ENCODE assay signal across 8 cellular contexts in the genomic region with DNA sequence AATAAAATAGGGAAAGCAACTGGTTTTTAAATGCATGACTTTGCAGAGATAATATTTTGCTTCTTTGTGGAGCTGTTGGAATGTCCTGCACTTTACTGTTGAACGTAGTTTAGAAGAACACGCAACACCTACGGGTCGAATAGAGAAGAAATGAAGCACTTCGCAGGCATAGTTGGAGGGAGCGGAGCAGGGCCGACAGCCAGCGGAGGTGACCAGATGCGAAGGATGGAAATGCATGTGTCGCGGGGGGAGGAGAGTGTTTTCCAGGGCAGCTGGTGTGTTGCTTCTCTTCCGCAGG. TPM values are rescaled to one million over a fixed set of nuclear protein-coding genes. Genes with fewer than 3 reads are reported as not detected.
DNase-seq lines count a peak whose midpoint lies in the region; ATAC-seq and TF ChIP-seq lines count a peak whose summit lies in the region.

No MANE protein-coding gene starts in this region.

- ATAC-seq in aorta (ENCODE audit: low FRiP score) (no peak), HG02938 (IDR thresholded peaks at IDR 0.05; ENCODE audit: unreplicated experiment) (no peak)

- TF ChIP-seq CTCF in Peyer's patch (IDR thresholded peaks at IDR 0.05) = no peak

- H3K4me3 Mint-ChIP-seq in activated T-cell treated with anti-CD3 and anti-CD28 coated beads, Interleukin-2, amount 50 U/mL, for 24 hours = peak overlapping the region; percentile 88

- peaks cover 39% of the 10 kb centered on the region for H3K36me3 Mint-ChIP-seq in activated T-cell treated with anti-CD3 and anti-CD28 coated beads, Interleukin-2, amount 50 U/mL, for 24 hours (ENCODE audit: low read depth)

- H3K27me3 ChIP-seq in Peyer's patch (no peaks in the 10 kb centered on the region), mucosa of rectum (ENCODE audit: control insufficient read depth in 2 of 2, insufficient read depth in 2 of 2, low read length in 2 of 2) (no peaks in the 10 kb centered on the region), aorta (ENCODE audit: control insufficient read depth in 1 of 2, insufficient read depth in 2 of 2, low read length in 1 of 2) (no peaks in the 10 kb centered on the region)

- no peaks in the 10 kb centered on the region for H3K9me3 Mint-ChIP-seq in activated T-cell treated with anti-CD3 and anti-CD28 coated beads, Interleukin-2, amount 50 U/mL, for 24 hours

- no peak for DNase-seq in activated T-cell treated with anti-CD3 and anti-CD28 coated beads, Interleukin-2, amount 50 U/mL, for 24 hours
- DNase-seq in activated T-cell treated with anti-CD3 and anti-CD28 coated beads, Interleukin-2, amount 50 U/mL, for 1 hour = no peak
- peak in 1 of 3 donors; percentile 57 for DNase-seq in Peyer's patch
- peak; percentile 28 for DNase-seq in dedifferentiated amniotic fluid mesenchymal stem cell (ENCODE audit: extremely low spot score)
- no peak for DNase-seq in aorta
- no peak for DNase-seq in activated gamma-delta T cell (lab: John Stamatoyannopoulos, UW)

- intact Hi-C loops in aorta (cut with DNase I) = loop anchor here in 1 of 2 donors (5.0 to 10.0 kb wide), 2 partner anchors 197 to 1890 kb away; a partner anchor contains a TSS

- H3K4me1 Mint-ChIP-seq in activated T-cell treated with anti-CD3 and anti-CD28 coated beads, Interleukin-2, amount 50 U/mL, for 24 hours (ENCODE audit: low read depth) = peaks cover 57% of the 10 kb centered on the region

- H3K9me3 ChIP-seq in Peyer's patch (no peaks in the 10 kb centered on the region), mucosa of rectum (ENCODE audit: control insufficient read depth in 2 of 2, low read length in 2 of 2) (no peaks in the 10 kb centered on the region), aorta (ENCODE audit: control insufficient read depth, low read length) (no peaks in the 10 kb centered on the region)

- 2 to 3% methylated on average over 12 of the region's 12 CpGs for WGBS in aorta, 2 donors

- peak overlapping the region; percentile 87 for H3K27ac Mint-ChIP-seq in activated T-cell treated with anti-CD3 and anti-CD28 coated beads, Interleukin-2, amount 50 U/mL, for 24 hours

- no peak for TF ChIP-seq POLR2A in Peyer's patch (IDR thresholded peaks at IDR 0.05)

- H3K36me3 ChIP-seq in Peyer's patch = peaks cover 0 to 5% (median 0%) of the 10 kb centered on the region in 3 donors
- H3K36me3 ChIP-seq in mucosa of rectum (ENCODE audit: control insufficient read depth in 2 of 2, insufficient read depth in 2 of 2, low read length in 2 of 2) = peaks cover 4 to 5% of the 10 kb centered on the region in 2 donors
- peaks cover 0 to 1% of the 10 kb centered on the region in 2 donors for H3K36me3 ChIP-seq in aorta (ENCODE audit: control insufficient read depth in 1 of 2, insufficient read depth in 2 of 2, low read length in 1 of 2)

- H3K4me1 ChIP-seq in Peyer's patch (peaks cover 0 to 53% (median 4%) of the 10 kb centered on the region in 4 donors), mucosa of rectum (ENCODE audit: control insufficient read depth in 2 of 2, insufficient read depth in 2 of 2, low read length in 2 of 2) (peaks cover 26 to 39% of the 10 kb centered on the region in 2 donors), aorta (ENCODE audit: control insufficient read depth in 1 of 2, insufficient read depth in 2 of 2, low read length in 2 of 2) (peaks cover 0 to 7% of the 10 kb centered on the region in 2 donors)

- peak overlapping the region; percentile 74 to 93 for H3K9ac ChIP-seq in mucosa of rectum (ENCODE audit: low read depth in 1 of 2, low read length in 2 of 2)

- H3K27me3 Mint-ChIP-seq in activated T-cell treated with anti-CD3 and anti-CD28 coated beads, Interleukin-2, amount 50 U/mL, for 24 hours = no peaks in the 10 kb centered on the region

- H3K4me3 ChIP-seq in Peyer's patch = peak overlapping the region; percentile 84 to 96 (median 92)
- H3K4me3 ChIP-seq in mucosa of rectum (ENCODE audit: low read length in 2 of 2) = peak overlapping the region; percentile 90 to 95
- peak overlapping the region; percentile 65 to 87 for H3K4me3 ChIP-seq in aorta (ENCODE audit: low read length in 2 of 2)

- peak overlapping the region; percentile 95 to 99 (median 98) for H3K27ac ChIP-seq in Peyer's patch
- H3K27ac ChIP-seq in mucosa of rectum (ENCODE audit: low read depth in 2 of 2, low read length in 2 of 2) = peak overlapping the region; percentile 98
- peak overlapping the region in 1 of 2 donors; percentile 17 for H3K27ac ChIP-seq in aorta (ENCODE audit: low read depth in 1 of 2, low read length in 2 of 2)

RNA-seq across cellular contexts. Expression of a gene that starts 0.8 kb away (rescaled TPM):
- 10 to 100 TPM; 33.0 to 75.5 (median 50.5) TPM for total RNA-seq in Peyer's patch
- 10 to 100 TPM; 21.8 to 30.5 TPM for total RNA-seq in aorta
- 10 to 100 TPM in 1 of 2 donors, 1 to 10 TPM in 1; 8.6 to 32.2 TPM for polyA plus RNA-seq in aorta
